In the genomic region with DNA sequence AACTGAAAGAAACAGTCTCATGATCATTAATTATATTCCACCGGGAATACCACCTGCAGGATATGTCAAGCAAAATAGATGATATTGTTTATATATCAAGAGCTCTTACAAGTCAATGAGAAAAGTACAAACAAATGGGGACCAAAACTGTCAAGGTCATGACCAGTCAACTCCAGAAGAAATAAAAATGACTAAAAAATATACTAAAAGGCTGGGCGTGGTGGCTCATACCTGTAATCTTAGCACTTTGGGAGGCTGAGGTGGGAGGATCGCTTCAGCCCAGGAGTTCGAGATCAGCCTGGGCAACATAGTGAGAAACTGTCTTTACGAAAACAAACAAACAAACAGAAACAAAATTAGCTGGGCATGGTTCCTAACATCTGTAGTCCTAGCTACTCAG, we compare ENCODE assay signal across 20 cellular contexts. TPM values are rescaled to one million over a fixed set of nuclear protein-coding genes. Genes with fewer than 3 reads are reported as not detected.
DNase-seq lines count a peak whose midpoint lies in the region; ATAC-seq and TF ChIP-seq lines count a peak whose summit lies in the region.
"Had no signal": no experiment of that assay in that cellular context is flagged by ENCODE, and none has a peak within 500 bp of the region (broad histone marks: within the 10 kb centered on the region; RNA-seq: fewer than 3 reads in every experiment).

No MANE protein-coding gene starts in this region.

- no peaks in the 10 kb centered on the region for H3K36me3 ChIP-seq in HEK293 (ENCODE audit: control insufficient read depth in 2 of 2, insufficient read depth in 1 of 2, low read length in 2 of 2)
- H3K36me3 ChIP-seq: BE2C had no signal

- no peak overlapping the region for H3K27ac Mint-ChIP-seq in T-helper 2 cell treated with Interferon-gamma antibody and Interleukin-4, amounts not matched to agents 5 μg/mL and 100 μg/mL, for 36 hours
- no peak overlapping the region for H3K27ac Mint-ChIP-seq in activated T-cell treated with anti-CD3 and anti-CD28 coated beads, Interleukin-2, amount 50 U/mL, for 72 hours
- H3K27ac Mint-ChIP-seq in type B pancreatic cell, result no peak overlapping the region
- H3K27ac Mint-ChIP-seq: H9 had no signal

- H3K4me3 Mint-ChIP-seq in T-helper 2 cell treated with Interferon-gamma antibody and Interleukin-4, amounts not matched to agents 5 μg/mL and 100 μg/mL, for 36 hours, result no peak overlapping the region
- no peak overlapping the region for H3K4me3 Mint-ChIP-seq in activated T-cell treated with anti-CD3 and anti-CD28 coated beads, Interleukin-2, amount 50 U/mL, for 72 hours
- no peak overlapping the region for H3K4me3 Mint-ChIP-seq in type B pancreatic cell
- H3K4me3 Mint-ChIP-seq: H9 had no signal

- CTCF ChIA-PET in HEK293 (lab: Yijun Ruan, JAX), result interaction anchor here (0.8 kb wide), 1 partner anchor 9 kb away, joined by 3 read pairs; no protein-coding TSS in a partner anchor

- no peaks in the 10 kb centered on the region for H3K4me1 ChIP-seq in HEK293 (ENCODE audit: control insufficient read depth, insufficient read depth, low read length)
- H3K4me1 ChIP-seq: BE2C had no signal

- DNase-seq in T-helper 2 cell treated with Interferon-gamma antibody and Interleukin-4, amounts not matched to agents 5 μg/mL and 100 μg/mL, for 36 hours (ENCODE audit: low spot score), result peak; percentile 12
- DNase-seq in T-helper 2 cell, result no peak
- DNase-seq in activated T-cell treated with anti-CD3 and anti-CD28 coated beads, Interleukin-2, amount 50 U/mL, for 72 hours, result no peak
- DNase-seq in activated T-cell treated with anti-CD3 and anti-CD28 coated beads, Interleukin-2, amount 50 U/mL, for 48 hours, result no peak
- DNase-seq in activated CD4-positive, alpha-beta T cell treated with anti-CD3 and anti-CD28 coated beads, Interleukin-2, amount 50 U/mL, for 48 hours, result peak; percentile 2 to 4
- no peak for DNase-seq in type B pancreatic cell (ENCODE audit: extremely low spot score, unreplicated experiment)
- DNase-seq: BE2C, DMS53, GDM1, GM23248, H9, NCI-H1105, NCI-H146, NCI-H2029 treated with DMSO at 0.1 percent for 48 hours, NCI-H524 treated with DMSO at 0.1 percent for 48 hours, SHP77 treated with DMSO at 0.1 percent for 48 hours had no signal

- no peaks in the 10 kb centered on the region for H3K9me3 ChIP-seq in HEK293 (ENCODE audit: control insufficient read depth, insufficient read depth, low read depth, low read length)
- H3K9me3 ChIP-seq: BE2C had no signal

- POLR2A ChIA-PET in HEK293 (lab: Yijun Ruan, JAX), result no interaction called here

- H3K36me3 Mint-ChIP-seq in T-helper 2 cell treated with Interferon-gamma antibody and Interleukin-4, amounts not matched to agents 5 μg/mL and 100 μg/mL, for 36 hours (ENCODE audit: low read depth), result no peaks in the 10 kb centered on the region
- H3K36me3 Mint-ChIP-seq in activated T-cell treated with anti-CD3 and anti-CD28 coated beads, Interleukin-2, amount 50 U/mL, for 72 hours (ENCODE audit: insufficient read depth in 2 of 2), result no peaks in the 10 kb centered on the region
- no peaks in the 10 kb centered on the region for H3K36me3 Mint-ChIP-seq in type B pancreatic cell

- TF ChIP-seq CTCF in HEK293 (tag by site-specific recombination; IDR thresholded peaks at IDR 0.05) (no peak), type B pancreatic cell (conservative IDR thresholded peaks at IDR 0.05) (no peak)

- H3K27ac ChIP-seq in HEK293 (ENCODE audit: extremely low read depth, low read depth, low read length), result no peak overlapping the region
- H3K27ac ChIP-seq: GM23248, RWPE1 had no signal

- peaks cover under 1% of the 10 kb centered on the region for H3K27me3 Mint-ChIP-seq in T-helper 2 cell treated with Interferon-gamma antibody and Interleukin-4, amounts not matched to agents 5 μg/mL and 100 μg/mL, for 36 hours (ENCODE audit: low read depth)
- H3K27me3 Mint-ChIP-seq in activated T-cell treated with anti-CD3 and anti-CD28 coated beads, Interleukin-2, amount 50 U/mL, for 72 hours (ENCODE audit: low read depth), result peaks cover 2% of the 10 kb centered on the region
- peaks cover 2% of the 10 kb centered on the region for H3K27me3 Mint-ChIP-seq in type B pancreatic cell

- no peak overlapping the region for H3K4me3 ChIP-seq in HEK293 (ENCODE audit: low read depth, low read length)
- H3K4me3 ChIP-seq: GM23248, K562 had no signal

- no peaks in the 10 kb centered on the region for H3K4me1 Mint-ChIP-seq in T-helper 2 cell treated with Interferon-gamma antibody and Interleukin-4, amounts not matched to agents 5 μg/mL and 100 μg/mL, for 36 hours (ENCODE audit: low read depth)
- no peaks in the 10 kb centered on the region for H3K4me1 Mint-ChIP-seq in activated T-cell treated with anti-CD3 and anti-CD28 coated beads, Interleukin-2, amount 50 U/mL, for 72 hours (ENCODE audit: low read depth)
- H3K4me1 Mint-ChIP-seq in type B pancreatic cell (ENCODE audit: unreplicated experiment), result no peaks in the 10 kb centered on the region
- H3K4me1 Mint-ChIP-seq: H9 had no signal

- no peaks in the 10 kb centered on the region for H3K9me3 Mint-ChIP-seq in T-helper 2 cell treated with Interferon-gamma antibody and Interleukin-4, amounts not matched to agents 5 μg/mL and 100 μg/mL, for 36 hours
- H3K9me3 Mint-ChIP-seq in activated T-cell treated with anti-CD3 and anti-CD28 coated beads, Interleukin-2, amount 50 U/mL, for 72 hours, result peaks cover 0 to 1% of the 10 kb centered on the region in 2 donors
- H3K9me3 Mint-ChIP-seq in type B pancreatic cell, result no peaks in the 10 kb centered on the region

- ATAC-seq in activated T-cell treated with anti-CD3 and anti-CD28 coated beads, Interleukin-2, amount 50 U/mL, for 72 hours (replicated peaks in 1 of 2), result peak; percentile 21 to 35
- no peak for ATAC-seq in HG03280 (IDR thresholded peaks at IDR 0.05; ENCODE audit: unreplicated experiment)
- ATAC-seq: K562 had no signal

TF ChIP-seq in HEK293, 187 proteins besides CTCF, POLR2A, EP300 and RAD21:
- TF ChIP-seq ZNF626 (tag by site-specific recombination; IDR thresholded peaks at IDR 0.05), result no peak
- TF ChIP-seq ZNF121 (tag by site-specific recombination; IDR thresholded peaks at IDR 0.05), result peak; percentile 9; the same call in 1 of the 2 replicates

RNA-seq across cellular contexts. Expression of a gene that starts 49.8 kb away (rescaled TPM):
- not detected for total RNA-seq in activated T-cell treated with anti-CD3 and anti-CD28 coated beads, Interleukin-2, amount 50 U/mL, for 72 hours
- 4.2 and 4.3 TPM in 2 replicates for total RNA-seq in type B pancreatic cell (ENCODE audit: low replicate concordance)
- total RNA-seq: GM23248, K562 had no signal

Comparison
In these comparisons a context has a peak if more than half of its experiments do, and no peak if none do; other contexts are left out.
1. DNase-seq: peak in T-helper 2 cell treated with Interferon-gamma antibody and Interleukin-4, amounts not matched to agents 5 μg/mL and 100 μg/mL, for 36 hours (single experiment) and activated CD4-positive, alpha-beta T cell treated with anti-CD3 and anti-CD28 coated beads, Interleukin-2, amount 50 U/mL, for 48 hours (2 of 2); none in T-helper 2 cell (0 of 5), activated T-cell treated with anti-CD3 and anti-CD28 coated beads, Interleukin-2, amount 50 U/mL, for 72 hours (0 of 2), activated T-cell treated with anti-CD3 and anti-CD28 coated beads, Interleukin-2, amount 50 U/mL, for 48 hours (0 of 2) and type B pancreatic cell (single experiment).